In the genomic region with DNA sequence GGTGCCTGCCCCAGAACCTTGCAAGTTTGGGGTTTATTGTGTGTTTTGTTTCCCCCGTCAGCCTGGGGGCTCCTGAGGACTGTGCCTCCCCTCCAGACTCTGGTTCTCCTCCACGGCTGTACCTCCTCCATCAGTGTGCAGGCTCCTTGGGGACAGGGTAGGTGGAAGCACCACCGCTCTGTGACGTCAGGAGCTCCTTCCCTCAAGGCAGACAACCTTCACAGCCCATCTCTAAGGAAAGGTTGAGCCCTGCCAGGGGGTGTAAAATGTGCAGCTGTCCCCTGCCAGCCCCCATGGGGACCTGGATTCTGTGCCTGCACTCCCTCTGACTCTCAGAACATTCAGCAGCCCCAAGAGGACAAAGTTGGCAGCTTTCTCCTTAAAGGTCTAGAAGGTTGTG, we compare ENCODE assay signal across 14 cellular contexts. TPM values are rescaled to one million over a fixed set of nuclear protein-coding genes. Genes with fewer than 3 reads are reported as not detected.
DNase-seq lines count a peak whose midpoint lies in the region; ATAC-seq and TF ChIP-seq lines count a peak whose summit lies in the region.
"Had no signal": no experiment of that assay in that cellular context is flagged by ENCODE, and none has a peak within 500 bp of the region (broad histone marks: within the 10 kb centered on the region; RNA-seq: fewer than 3 reads in every experiment).

No MANE protein-coding gene starts in this region.

- no peaks in the 10 kb centered on the region for H3K9me2 ChIP-seq in SK-N-SH

- no peaks in the 10 kb centered on the region for H3K9me3 ChIP-seq in SK-N-SH
- peaks cover 2% of the 10 kb centered on the region for H3K9me3 ChIP-seq in trophoblast cell (ENCODE audit: insufficient read depth, low read depth, low read length)
- no peaks in the 10 kb centered on the region for H3K9me3 ChIP-seq in BE2C

- peaks cover 10 to 57% of the 10 kb centered on the region in 2 experiments; a peak in 2 of 4 replicates for H3K4me1 ChIP-seq in SK-N-SH (ENCODE audit: control insufficient read depth in 1 of 2, insufficient read depth in 2 of 2, low read depth in 1 of 2, low read length in 1 of 2)
- H3K4me1 ChIP-seq in trophoblast cell (ENCODE audit: control insufficient read depth in 1 of 2, insufficient read depth in 2 of 2, low read length in 2 of 2): peaks cover 33 to 47% of the 10 kb centered on the region in 2 experiments
- H3K4me1 ChIP-seq in urinary bladder (ENCODE audit: insufficient read depth): no peaks in the 10 kb centered on the region
- H3K4me1 ChIP-seq in BE2C: peaks cover 40% of the 10 kb centered on the region

- 77% methylated on average over 4 of the region's 4 CpGs for WGBS in SK-N-SH (ENCODE audit: low lambda C conversion rate)
- no CpG with 5 or more reads among the region's 4 CpGs for WGBS in trophoblast cell (ENCODE audit: extremely low coverage, insufficient coverage, insufficient read length)
- 24% methylated on average over 4 of the region's 4 CpGs for WGBS in urinary bladder

- H2BK5ac ChIP-seq in trophoblast cell (ENCODE audit: low read depth, low read length, poor library complexity): peak overlapping the region; percentile 48

- no peak overlapping the region for H3K23ac ChIP-seq in trophoblast cell (ENCODE audit: low read length)

- H2AFZ ChIP-seq in SK-N-SH (ENCODE audit: low read depth) (no peak overlapping the region), trophoblast cell (ENCODE audit: insufficient read depth, low read length, poor library complexity) (no peak overlapping the region)

- H2AK5ac ChIP-seq in trophoblast cell (ENCODE audit: low read length): no peak overlapping the region

- H3K27ac ChIP-seq in SK-N-SH (ENCODE audit: low read depth in 2 of 2, low read length in 1 of 2): no peak overlapping the region
- H3K27ac ChIP-seq in trophoblast cell (ENCODE audit: low read depth, low read length): peak overlapping the region; percentile 85
- peak overlapping the region; percentile 76 for H3K27ac ChIP-seq in urinary bladder (ENCODE audit: low read depth)
- H3K27ac ChIP-seq: 22Rv1 had no signal

- no peak for DNase-seq in SK-N-SH
- DNase-seq in left ventricle myocardium superior: no peak
- peak in 1 of 2 donors; percentile 7 for DNase-seq in trophoblast cell
- no peak for DNase-seq in putamen (ENCODE audit: low spot score)
- DNase-seq in SW 1271 (lab: John Stamatoyannopoulos, UW): no peak
- no peak for DNase-seq in BE2C
- DNase-seq: effector CD8-positive, alpha-beta T cell; NCI-H2029 had no signal

- intact Hi-C loops in left ventricle myocardium superior (cut with micrococcal nuclease): no loop called here

- H3K4me3 ChIP-seq in SK-N-SH (ENCODE audit: low read depth in 2 of 2, low read length in 1 of 2) (no peak overlapping the region), trophoblast cell (ENCODE audit: low read depth, low read length) (no peak overlapping the region), urinary bladder (ENCODE audit: low read depth, low read length) (no peak overlapping the region), BE2C (ENCODE audit: low read depth, low read length) (no peak overlapping the region)

- H3K79me1 ChIP-seq in trophoblast cell (ENCODE audit: low read length): peaks cover 18% of the 10 kb centered on the region

- no peak for TF ChIP-seq RAD21 in SK-N-SH (IDR thresholded peaks at IDR 0.05; ENCODE audit: low read length)

- H3K4ac ChIP-seq in trophoblast cell (ENCODE audit: low read depth, low read length): no peak overlapping the region

- H3K18ac ChIP-seq in trophoblast cell (ENCODE audit: low read length): peak overlapping the region; percentile 16

- H2BK12ac ChIP-seq in trophoblast cell (ENCODE audit: low read length): peak overlapping the region; percentile 34

- peak overlapping the region; percentile 25 for H2BK120ac ChIP-seq in trophoblast cell (ENCODE audit: insufficient read depth, low read length, poor library complexity)

- POLR2A ChIA-PET in SK-N-SH (lab: Yijun Ruan, JAX): no interaction called here

- no peak for TF ChIP-seq EP300 in SK-N-SH (IDR thresholded peaks at IDR 0.05; ENCODE audit: borderline replicate concordance in 1 of 2, low read depth in 1 of 2, low read length in 1 of 2)

- H4K8ac ChIP-seq in trophoblast cell (ENCODE audit: low read depth, low read length): peak overlapping the region; percentile 47

- H4K20me1 ChIP-seq in SK-N-SH (ENCODE audit: insufficient read depth): no peaks in the 10 kb centered on the region

- H3K79me2 ChIP-seq in SK-N-SH (ENCODE audit: insufficient read depth) (no peaks in the 10 kb centered on the region), trophoblast cell (ENCODE audit: control insufficient read depth, insufficient read depth, low read length, poor library complexity) (no peaks in the 10 kb centered on the region)

- H3F3A ChIP-seq in SK-N-SH (replicated peaks; ENCODE audit: insufficient read depth): no peaks in the 10 kb centered on the region

- H4K91ac ChIP-seq in trophoblast cell (ENCODE audit: low read depth, low read length): peak overlapping the region; percentile 72

- H3K14ac ChIP-seq in trophoblast cell (ENCODE audit: low read length): peak overlapping the region; percentile 33

- H3K4me2 ChIP-seq in SK-N-SH: no peak overlapping the region
- peak overlapping the region; percentile 48 for H3K4me2 ChIP-seq in trophoblast cell (ENCODE audit: low read length)

- CTCF ChIA-PET in SK-N-SH (lab: Yijun Ruan, JAX): interaction anchor here (0.6 to 2.9 kb wide), 12 partner anchors 8 to 257 kb away, joined by 3 to 22 read pairs (median 4); a partner anchor contains a TSS

- no peak overlapping the region for H4K12ac ChIP-seq in trophoblast cell (ENCODE audit: low read depth, low read length)

- no peak for TF ChIP-seq CTCF in SK-N-SH (IDR thresholded peaks at IDR 0.05)
- no peak for TF ChIP-seq CTCF in BE2C (IDR thresholded peaks at IDR 0.05; ENCODE audit: low read depth, low read length)

- H3K36me3 ChIP-seq in SK-N-SH (replicated peaks in 1 of 2; ENCODE audit: control insufficient read depth in 1 of 2, insufficient read depth in 2 of 2, low read length in 1 of 2): no peaks in the 10 kb centered on the region
- no peaks in the 10 kb centered on the region for H3K36me3 ChIP-seq in trophoblast cell (ENCODE audit: control insufficient read depth in 1 of 2, insufficient read depth in 2 of 2, low read length in 2 of 2)
- H3K36me3 ChIP-seq in urinary bladder (ENCODE audit: insufficient read depth): no peaks in the 10 kb centered on the region
- H3K36me3 ChIP-seq in BE2C: no peaks in the 10 kb centered on the region

- H3K27me3 ChIP-seq in SK-N-SH (ENCODE audit: insufficient read depth) (no peaks in the 10 kb centered on the region), trophoblast cell (ENCODE audit: insufficient read depth, low read length) (no peaks in the 10 kb centered on the region), BE2C (no peaks in the 10 kb centered on the region)

- H3K9ac ChIP-seq in SK-N-SH (no peak overlapping the region), trophoblast cell (ENCODE audit: low read length) (no peak overlapping the region)

- ATAC-seq in SK-N-SH treated with all-trans-retinoic acid at 6 μM for 48 hours (peak; percentile 22), left ventricle myocardium superior (peak; percentile 1)

TF ChIP-seq in SK-N-SH, 30 proteins besides CTCF, POLR2A, EP300 and RAD21 (continues in another document):
- no peak for TF ChIP-seq MXI1 (IDR thresholded peaks at IDR 0.05; ENCODE audit: low read depth, low read length)
- no peak for TF ChIP-seq TAF1 (IDR thresholded peaks at IDR 0.05; ENCODE audit: borderline replicate concordance, low read depth, low read length)
- TF ChIP-seq JUND (IDR thresholded peaks at IDR 0.05): no peak
- TF ChIP-seq RCOR1 (IDR thresholded peaks at IDR 0.05; ENCODE audit: low read length): no peak

RNA-seq across cellular contexts. Expression of a gene that starts 0.5 kb away (rescaled TPM):
- polyA plus RNA-seq in SK-N-SH (2012; rRNA removed): 0.05 and 0.23 TPM in 2 replicates
- 0.03 and 0.08 TPM in 2 replicates for polyA plus RNA-seq in SK-N-SH (2012; cell fraction: cytosol; rRNA removed)
- polyA plus RNA-seq in SK-N-SH (2012; cell fraction: nucleus; rRNA removed): 0.06 and 0.11 TPM in 2 replicates
- total RNA-seq in left ventricle myocardium superior: 3,996 TPM
- 3.0 and 3.8 TPM in 2 replicates for polyA plus RNA-seq in trophoblast cell (2013)
- total RNA-seq in urinary bladder: 13.0 TPM
- polyA plus RNA-seq in urinary bladder: 144 TPM
- 1.8 TPM for polyA plus RNA-seq in BE2C (2012; ENCODE audit: insufficient read depth, insufficient read length, low read depth)
- total RNA-seq: H9; mononuclear cell; T-helper 1 cell treated with Interleukin-12 subunit alpha and Interleukin-12 subunit beta and Interleukin-4 antibody, amounts not matched to agents 30 ng/mL and 1 ng/mL, for 36 hours had no signal

RNA-seq across cellular contexts. Expression of a gene that starts 3.5 kb away (rescaled TPM):
- polyA plus RNA-seq in SK-N-SH (2012; rRNA removed) (0.03 TPM in 2 replicates), urinary bladder (0.09 TPM)
- 0.01 TPM in 1 of 2 replicates, not detected in the other for polyA plus RNA-seq in SK-N-SH (2012; cell fraction: cytosol; rRNA removed)
- polyA plus RNA-seq in SK-N-SH (2012; cell fraction: nucleus; rRNA removed): 0.24 and 0.46 TPM in 2 replicates
- total RNA-seq in left ventricle myocardium superior (0.15 TPM), urinary bladder (not detected)
- 0.12 and 0.19 TPM in 2 replicates for polyA plus RNA-seq in trophoblast cell (2013)
- polyA plus RNA-seq in BE2C (2012; ENCODE audit: insufficient read depth, insufficient read length, low read depth): 0.52 TPM
- total RNA-seq: mononuclear cell; T-helper 1 cell treated with Interleukin-12 subunit alpha and Interleukin-12 subunit beta and Interleukin-4 antibody, amounts not matched to agents 30 ng/mL and 1 ng/mL, for 36 hours had no signal

RNA-seq across cellular contexts. Expression of a gene that starts 14.3 kb away (rescaled TPM):
- polyA plus RNA-seq in SK-N-SH (2012; rRNA removed) (not detected in 2 replicates), urinary bladder (0.03 TPM)
- not detected in 2 replicates for polyA plus RNA-seq in SK-N-SH (2012; cell fraction: cytosol; rRNA removed)
- polyA plus RNA-seq in SK-N-SH (2012; cell fraction: nucleus; rRNA removed): not detected in 2 replicates
- total RNA-seq in left ventricle myocardium superior (0.84 TPM), urinary bladder (not detected)
- not detected in 2 replicates for polyA plus RNA-seq in trophoblast cell (2013)
- not detected for polyA plus RNA-seq in BE2C (2012; ENCODE audit: insufficient read depth, insufficient read length, low read depth)
- total RNA-seq: H9; mononuclear cell; T-helper 1 cell treated with Interleukin-12 subunit alpha and Interleukin-12 subunit beta and Interleukin-4 antibody, amounts not matched to agents 30 ng/mL and 1 ng/mL, for 36 hours had no signal

RNA-seq across cellular contexts. Expression of a gene that starts 25.3 kb away (rescaled TPM):
- 0.37 and 0.41 TPM in 2 replicates for polyA plus RNA-seq in SK-N-SH (2012; rRNA removed)
- 0.18 and 0.25 TPM in 2 replicates for polyA plus RNA-seq in SK-N-SH (2012; cell fraction: cytosol; rRNA removed)
- 2.0 and 2.4 TPM in 2 replicates for polyA plus RNA-seq in SK-N-SH (2012; cell fraction: nucleus; rRNA removed)
- 2.1 TPM for total RNA-seq in left ventricle myocardium superior
- polyA plus RNA-seq in trophoblast cell (2013): 0.17 and 0.18 TPM in 2 replicates
- total RNA-seq in urinary bladder: 0.95 TPM
- 0.10 TPM for polyA plus RNA-seq in urinary bladder
- polyA plus RNA-seq in BE2C (2012; ENCODE audit: insufficient read depth, insufficient read length, low read depth): not detected
- total RNA-seq: mononuclear cell; T-helper 1 cell treated with Interleukin-12 subunit alpha and Interleukin-12 subunit beta and Interleukin-4 antibody, amounts not matched to agents 30 ng/mL and 1 ng/mL, for 36 hours had no signal

RNA-seq across cellular contexts. Expression of a gene that starts 42.4 kb away (rescaled TPM):
- polyA plus RNA-seq in SK-N-SH (2012; rRNA removed) (54.1 and 56.4 TPM in 2 replicates), urinary bladder (30.4 TPM)
- polyA plus RNA-seq in SK-N-SH (2012; cell fraction: cytosol; rRNA removed): 13.7 and 23.4 TPM in 2 replicates
- 205 and 268 TPM in 2 replicates for polyA plus RNA-seq in SK-N-SH (2012; cell fraction: nucleus; rRNA removed)
- total RNA-seq in left ventricle myocardium superior (27.3 TPM), urinary bladder (17.1 TPM)
- 28.3 and 29.2 TPM in 2 replicates for polyA plus RNA-seq in trophoblast cell (2013)
- polyA plus RNA-seq in BE2C (2012; ENCODE audit: insufficient read depth, insufficient read length, low read depth): 73.4 TPM

Comparison
In these comparisons a context has a peak if more than half of its experiments do, and no peak if none do; other contexts are left out.
1. H3K27ac ChIP-seq: peak in trophoblast cell (single experiment) and urinary bladder (single experiment); none in SK-N-SH (0 of 2).
2. RNA of a gene that starts 0.5 kb away (total RNA-seq): 3,996 TPM in left ventricle myocardium superior (single experiment); 13.0 TPM in urinary bladder (single experiment); every median in the first group is over 100 times any median in the second.